9 cellular contexts compared by ENCODE assay signal in genomic region chr22:27748355-27749168, GRCh38. TPM values are rescaled to one million over a fixed set of nuclear protein-coding genes. Genes with fewer than 3 reads are reported as not detected.
DNase-seq lines count a peak whose midpoint lies in the region; ATAC-seq and TF ChIP-seq lines count a peak whose summit lies in the region.
"Had no signal": no experiment of that assay in that cellular context is flagged by ENCODE, and none has a peak within 500 bp of the region (broad histone marks: within the 10 kb centered on the region; RNA-seq: fewer than 3 reads in every experiment).

No MANE protein-coding gene starts in this region.

- H3K27me3 ChIP-seq in lower lobe of right lung (ENCODE audit: low read depth) (peaks cover 9% of the 10 kb centered on the region), transverse colon (no peaks in the 10 kb centered on the region)

- in situ Hi-C loops in transverse colon (cut with MboI; ENCODE audit: low pct_ligation_motif_present in 1 of 4, low pct_unique_long_range_greater_than_20kb in 1 of 4, low sequenced_read_pairs in 3 of 4): no loop called here

- WGBS in transverse colon (ENCODE audit: low coverage in 1 of 2), 2 donors: 19 to 44% methylated on average over 6 to 15 of the region's 15 CpGs

- ATAC-seq in lower lobe of right lung (peak; percentile 44 to 48), HG02798 (IDR thresholded peaks at IDR 0.05; ENCODE audit: poor library complexity, unreplicated experiment) (no peak)
- ATAC-seq: activated CD8-positive, alpha-beta memory T cell treated with anti-CD3 and anti-CD28 coated beads, Interleukin-2, amount 10 ng/mL, durations not matched to agents 7 days and 5 days had no signal

- no peaks in the 10 kb centered on the region for H3K9me3 ChIP-seq in lower lobe of right lung
- no peaks in the 10 kb centered on the region for H3K9me3 ChIP-seq in transverse colon

- H3K9me3 Mint-ChIP-seq in HFFc6: no peaks in the 10 kb centered on the region

- H3K4me3 ChIP-seq in lower lobe of right lung (no peak overlapping the region), transverse colon (no peak overlapping the region)

- H3K36me3 ChIP-seq in lower lobe of right lung (no peaks in the 10 kb centered on the region), transverse colon (no peaks in the 10 kb centered on the region)

- intact Hi-C loops in lower lobe of right lung (cut with DNase I) (no loop called here), transverse colon (cut with DNase I; ENCODE audit: low total_unique reads) (no loop called here)

- TF ChIP-seq CTCF in lower lobe of right lung (IDR thresholded peaks at IDR 0.05) (no peak), transverse colon (IDR thresholded peaks at IDR 0.05) (no peak), HFFc6 (IDR thresholded peaks at IDR 0.05) (no peak)

- peak; percentile 43 for DNase-seq in M059J (ENCODE audit: low read depth)
- no peak for DNase-seq in caudate nucleus (lab: John Stamatoyannopoulos, UW)
- DNase-seq in lower lobe of right lung: no peak
- DNase-seq in transverse colon: no peak
- DNase-seq in HFFc6: no peak
- DNase-seq in LoVo (ENCODE audit: low spot score): no peak
- DNase-seq: activated CD8-positive, alpha-beta memory T cell treated with anti-CD3 and anti-CD28 coated beads, Interleukin-2, amount 10 ng/mL, durations not matched to agents 7 days and 5 days; stimulated activated CD4-positive, alpha-beta T cell treated with anti-CD3 and anti-CD28 coated beads, Interleukin-15, amount 100 ng/mL, for 24 hours had no signal

- H3K36me3 Mint-ChIP-seq in HFFc6 (ENCODE audit: low read depth): no peaks in the 10 kb centered on the region
- H3K36me3 Mint-ChIP-seq: activated CD8-positive, alpha-beta memory T cell treated with anti-CD3 and anti-CD28 coated beads, Interleukin-2, amount 10 ng/mL, durations not matched to agents 7 days and 5 days had no signal

- H3K27me3 Mint-ChIP-seq in HFFc6 (ENCODE audit: insufficient read depth): peaks cover 28% of the 10 kb centered on the region

- H3K27ac Mint-ChIP-seq in HFFc6: no peak overlapping the region
- H3K27ac Mint-ChIP-seq: activated CD8-positive, alpha-beta memory T cell treated with anti-CD3 and anti-CD28 coated beads, Interleukin-2, amount 10 ng/mL, durations not matched to agents 7 days and 5 days had no signal

- H3K27ac ChIP-seq in caudate nucleus (ENCODE audit: low read depth, low read length): peak overlapping the region; percentile 36
- peak overlapping the region; percentile 5 for H3K27ac ChIP-seq in lower lobe of right lung
- H3K27ac ChIP-seq in transverse colon: peak overlapping the region; percentile 40 to 77 (median 52)

- H3K4me1 ChIP-seq in lower lobe of right lung: peaks cover 9% of the 10 kb centered on the region
- H3K4me1 ChIP-seq in transverse colon: peaks cover 0 to 6% (median 0%) of the 10 kb centered on the region in 4 donors

- TF ChIP-seq EP300 in transverse colon (IDR thresholded peaks at IDR 0.05; ENCODE audit: low read depth): no peak

- H3K4me1 Mint-ChIP-seq in HFFc6 (ENCODE audit: low read depth): peaks cover 23% of the 10 kb centered on the region

- H3K4me3 Mint-ChIP-seq in HFFc6: no peak overlapping the region
- H3K4me3 Mint-ChIP-seq: activated CD8-positive, alpha-beta memory T cell treated with anti-CD3 and anti-CD28 coated beads, Interleukin-2, amount 10 ng/mL, durations not matched to agents 7 days and 5 days had no signal

- TF ChIP-seq POLR2A in transverse colon (IDR thresholded peaks at IDR 0.05): no peak

RNA-seq across cellular contexts. Expression of gene MN1, which starts 53.0 kb away (rescaled TPM):
- total RNA-seq in M059J (2014; rRNA removed; shearing (Covaris generic)): 1.2 and 2.8 TPM in 2 replicates
- total RNA-seq in lower lobe of right lung: 6.5 TPM
- 1 to 10 TPM; 1.1 to 4.2 (median 3.0) TPM for total RNA-seq in transverse colon
- total RNA-seq in HFFc6 (2021; fragmentation: NEBNext Ultra II Directional; extraction: Animal tissue kit (Norgen Biotek cat#: 25700)): under 1 TPM; 0.09 to 0.14 (median 0.12) TPM
